ENCODE assay signal across 18 cellular contexts in the genomic region with DNA sequence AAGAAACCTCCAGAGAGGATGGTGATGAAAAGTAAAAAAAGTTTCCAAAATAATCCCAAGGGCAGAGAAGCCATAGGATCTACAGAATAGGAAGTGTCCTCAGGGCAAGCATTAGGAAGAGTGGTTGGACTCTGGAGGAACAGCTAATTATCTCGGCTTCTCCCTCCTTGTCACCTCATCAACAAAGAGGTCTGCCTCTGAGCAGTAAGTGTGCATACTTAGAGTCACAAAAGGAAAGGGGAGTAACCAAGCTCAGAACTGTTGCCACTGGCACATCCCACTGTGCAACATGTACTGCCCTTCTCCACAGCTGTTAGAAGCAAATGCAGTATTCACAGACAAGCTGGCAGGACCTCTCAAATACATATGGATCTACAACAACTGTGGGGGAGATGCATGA. TPM values are rescaled to one million over a fixed set of nuclear protein-coding genes. Genes with fewer than 3 reads are reported as not detected.
DNase-seq lines count a peak whose midpoint lies in the region; ATAC-seq and TF ChIP-seq lines count a peak whose summit lies in the region.
"Had no signal": no experiment of that assay in that cellular context is flagged by ENCODE, and none has a peak within 500 bp of the region (broad histone marks: within the 10 kb centered on the region; RNA-seq: fewer than 3 reads in every experiment).

No MANE protein-coding gene starts in this region.

- no peak overlapping the region for H3K4me3 ChIP-seq in CD4-positive, CD25-positive, alpha-beta regulatory T cell (ENCODE audit: low read depth, low read length)
- no peak overlapping the region for H3K4me3 ChIP-seq in esophagus squamous epithelium
- H3K4me3 ChIP-seq: BLaER1 had no signal

- DNase-seq in CD4-positive, CD25-positive, alpha-beta regulatory T cell: no peak
- peak; percentile 68 for DNase-seq in ELF-1 (ENCODE audit: low read depth, low spot score)
- DNase-seq in WTC11 (ENCODE audit: low spot score): no peak
- no peak for DNase-seq in nephron progenitor cell
- no peak for DNase-seq in esophagus squamous epithelium (lab: John Stamatoyannopoulos, UW)
- DNase-seq in DMS153 (lab: John Stamatoyannopoulos, UW): no peak
- no peak for DNase-seq in MCF 10A (ENCODE audit: unreplicated experiment)
- DNase-seq: DMS79 treated with DMSO at 0.1 percent for 48 hours, KG1, MV-4-11, NCI-H1694 treated with DMSO at 0.1 percent for 48 hours, NCI-H2227 treated with DMSO at 0.1 percent for 48 hours, NCI-H510A treated with DMSO at 0.1 percent for 48 hours, NCI-H82, OCI-M1, SHP77, SK-N-SH had no signal

- no TSS peak for BruUV-seq in MCF 10A (replicated peaks; lab: Mats Ljungman, UMichigan)

- H3K36me3 ChIP-seq in CD4-positive, CD25-positive, alpha-beta regulatory T cell (ENCODE audit: control insufficient read depth, insufficient read depth, low read length): peaks cover 59% of the 10 kb centered on the region
- H3K36me3 ChIP-seq in esophagus squamous epithelium: peaks cover 0 to 50% (median 18%) of the 10 kb centered on the region in 3 donors

- no peaks in the 10 kb centered on the region for H3K9me3 Mint-ChIP-seq in CD4-positive, CD25-positive, alpha-beta regulatory T cell
- H3K9me3 Mint-ChIP-seq in WTC11 (no peaks in the 10 kb centered on the region), nephron progenitor cell (no peaks in the 10 kb centered on the region), MCF 10A (ENCODE audit: unreplicated experiment) (no peaks in the 10 kb centered on the region)

- WGBS in esophagus squamous epithelium, 2 donors: 71 to 76% methylated on average over 1 of the region's 1 CpG

- TF ChIP-seq CTCF in WTC11 (IDR thresholded peaks at IDR 0.05) (no peak), nephron progenitor cell (IDR thresholded peaks at IDR 0.05) (no peak), esophagus squamous epithelium (IDR thresholded peaks at IDR 0.05) (no peak), MCF 10A (IDR thresholded peaks at IDR 0.05; ENCODE audit: unreplicated experiment) (no peak)

- POLR2A ChIA-PET in WTC11 (lab: Charles Lee) (no interaction called here), MCF 10A (lab: Yijun Ruan, JAX) (no interaction called here)

- no peak for ATAC-seq in CD4-positive, CD25-positive, alpha-beta regulatory T cell (ENCODE audit: low read depth in 2 of 2)
- ATAC-seq in WTC11: no peak

- CTCF ChIA-PET in WTC11 (lab: Charles Lee) (no interaction called here), MCF 10A (lab: Yijun Ruan, JAX) (interaction anchor here (0.6 to 0.7 kb wide), 2 partner anchors 13 to 101 kb away, joined by 3 read pairs; no protein-coding TSS in a partner anchor)

- H3K4me3 Mint-ChIP-seq in CD4-positive, CD25-positive, alpha-beta regulatory T cell: no peak overlapping the region
- H3K4me3 Mint-ChIP-seq in WTC11 (no peak overlapping the region), nephron progenitor cell (no peak overlapping the region), MCF 10A (ENCODE audit: unreplicated experiment) (no peak overlapping the region)

- H3K9me3 ChIP-seq in CD4-positive, CD25-positive, alpha-beta regulatory T cell (ENCODE audit: control insufficient read depth in 2 of 2, low read length in 2 of 2): no peaks in the 10 kb centered on the region
- H3K9me3 ChIP-seq in esophagus squamous epithelium: no peaks in the 10 kb centered on the region
- H3K9me3 ChIP-seq: SK-N-SH had no signal

- H3K4me1 ChIP-seq in CD4-positive, CD25-positive, alpha-beta regulatory T cell (ENCODE audit: control insufficient read depth, insufficient read depth, low read length, poor library complexity, severe bottlenecking): no peaks in the 10 kb centered on the region
- peaks cover 0 to 43% (median 0%) of the 10 kb centered on the region in 3 donors for H3K4me1 ChIP-seq in esophagus squamous epithelium

- TF ChIP-seq POLR2A in esophagus squamous epithelium (IDR thresholded peaks at IDR 0.05): no peak

- H3K27ac ChIP-seq in CD4-positive, CD25-positive, alpha-beta regulatory T cell (ENCODE audit: insufficient read depth, low read length, poor library complexity, severe bottlenecking): no peak overlapping the region
- H3K27ac ChIP-seq in esophagus squamous epithelium: no peak overlapping the region
- H3K27ac ChIP-seq: BLaER1 had no signal

- peaks cover 15 to 35% (median 27%) of the 10 kb centered on the region in 4 donors for H3K4me1 Mint-ChIP-seq in CD4-positive, CD25-positive, alpha-beta regulatory T cell
- H3K4me1 Mint-ChIP-seq in WTC11: peaks cover 31% of the 10 kb centered on the region
- H3K4me1 Mint-ChIP-seq in nephron progenitor cell: peaks cover 4% of the 10 kb centered on the region
- H3K4me1 Mint-ChIP-seq in MCF 10A (ENCODE audit: insufficient read depth, unreplicated experiment): peaks cover 13% of the 10 kb centered on the region

- peak overlapping the region in 2 of 3 donors; percentile 42 to 56 for H3K27ac Mint-ChIP-seq in CD4-positive, CD25-positive, alpha-beta regulatory T cell
- H3K27ac Mint-ChIP-seq in WTC11 (peak overlapping the region; percentile 68; the same call in 1 of the 2 replicates), nephron progenitor cell (peak overlapping the region; percentile 37), MCF 10A (ENCODE audit: low read depth, unreplicated experiment) (no peak overlapping the region)

- no peaks in the 10 kb centered on the region for H3K27me3 Mint-ChIP-seq in CD4-positive, CD25-positive, alpha-beta regulatory T cell
- H3K27me3 Mint-ChIP-seq in WTC11 (ENCODE audit: low read depth) (no peaks in the 10 kb centered on the region), nephron progenitor cell (ENCODE audit: low read depth, poor library complexity) (no peaks in the 10 kb centered on the region), MCF 10A (ENCODE audit: insufficient read depth, unreplicated experiment) (no peaks in the 10 kb centered on the region)

- H3K27me3 ChIP-seq in CD4-positive, CD25-positive, alpha-beta regulatory T cell (ENCODE audit: control insufficient read depth, insufficient read depth, low read length): no peaks in the 10 kb centered on the region
- no peaks in the 10 kb centered on the region for H3K27me3 ChIP-seq in esophagus squamous epithelium
- H3K27me3 ChIP-seq: BLaER1 had no signal

- H3K36me3 Mint-ChIP-seq in CD4-positive, CD25-positive, alpha-beta regulatory T cell: peaks cover 51% of the 10 kb centered on the region
- peaks cover 23% of the 10 kb centered on the region for H3K36me3 Mint-ChIP-seq in WTC11
- peaks cover 49% of the 10 kb centered on the region for H3K36me3 Mint-ChIP-seq in nephron progenitor cell (ENCODE audit: low read depth)
- peaks cover 51% of the 10 kb centered on the region for H3K36me3 Mint-ChIP-seq in MCF 10A (ENCODE audit: insufficient read depth, unreplicated experiment)

- intact Hi-C loops in esophagus squamous epithelium (cut with DNase I) (no loop called here), MCF 10A (cut with micrococcal nuclease) (no loop called here)

TF ChIP-seq in WTC11, 78 proteins besides CTCF, POLR2A, EP300 and RAD21:
- TF ChIP-seq TCF7 (CRISPR knock-in tag; IDR thresholded peaks at IDR 0.05; ENCODE audit: low read depth): no peak
- TF ChIP-seq GTF2I (CRISPR knock-in tag; conservative IDR thresholded peaks at IDR 0.05): no peak
- TF ChIP-seq, protein P1, sequence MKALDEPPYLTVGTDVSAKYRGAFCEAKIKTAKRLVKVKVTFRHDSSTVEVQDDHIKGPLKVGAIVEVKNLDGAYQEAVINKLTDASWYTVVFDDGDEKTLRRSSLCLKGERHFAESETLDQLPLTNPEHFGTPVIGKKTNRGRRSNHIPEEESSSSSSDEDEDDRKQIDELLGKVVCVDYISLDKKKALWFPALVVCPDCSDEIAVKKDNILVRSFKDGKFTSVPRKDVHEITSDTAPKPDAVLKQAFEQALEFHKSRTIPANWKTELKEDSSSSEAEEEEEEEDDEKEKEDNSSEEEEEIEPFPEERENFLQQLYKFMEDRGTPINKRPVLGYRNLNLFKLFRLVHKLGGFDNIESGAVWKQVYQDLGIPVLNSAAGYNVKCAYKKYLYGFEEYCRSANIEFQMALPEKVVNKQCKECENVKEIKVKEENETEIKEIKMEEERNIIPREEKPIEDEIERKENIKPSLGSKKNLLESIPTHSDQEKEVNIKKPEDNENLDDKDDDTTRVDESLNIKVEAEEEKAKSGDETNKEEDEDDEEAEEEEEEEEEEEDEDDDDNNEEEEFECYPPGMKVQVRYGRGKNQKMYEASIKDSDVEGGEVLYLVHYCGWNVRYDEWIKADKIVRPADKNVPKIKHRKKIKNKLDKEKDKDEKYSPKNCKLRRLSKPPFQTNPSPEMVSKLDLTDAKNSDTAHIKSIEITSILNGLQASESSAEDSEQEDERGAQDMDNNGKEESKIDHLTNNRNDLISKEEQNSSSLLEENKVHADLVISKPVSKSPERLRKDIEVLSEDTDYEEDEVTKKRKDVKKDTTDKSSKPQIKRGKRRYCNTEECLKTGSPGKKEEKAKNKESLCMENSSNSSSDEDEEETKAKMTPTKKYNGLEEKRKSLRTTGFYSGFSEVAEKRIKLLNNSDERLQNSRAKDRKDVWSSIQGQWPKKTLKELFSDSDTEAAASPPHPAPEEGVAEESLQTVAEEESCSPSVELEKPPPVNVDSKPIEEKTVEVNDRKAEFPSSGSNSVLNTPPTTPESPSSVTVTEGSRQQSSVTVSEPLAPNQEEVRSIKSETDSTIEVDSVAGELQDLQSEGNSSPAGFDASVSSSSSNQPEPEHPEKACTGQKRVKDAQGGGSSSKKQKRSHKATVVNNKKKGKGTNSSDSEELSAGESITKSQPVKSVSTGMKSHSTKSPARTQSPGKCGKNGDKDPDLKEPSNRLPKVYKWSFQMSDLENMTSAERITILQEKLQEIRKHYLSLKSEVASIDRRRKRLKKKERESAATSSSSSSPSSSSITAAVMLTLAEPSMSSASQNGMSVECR (CRISPR knock-in tag; IDR thresholded peaks at IDR 0.05; ENCODE audit: borderline replicate concordance): no peak
- TF ChIP-seq ZNF121 (CRISPR knock-in tag; IDR thresholded peaks at IDR 0.05): no peak

RNA-seq across cellular contexts. Expression of gene NGLY1, which starts 31.6 kb away (rescaled TPM):
- 71.7 TPM for total RNA-seq in CD4-positive, CD25-positive, alpha-beta regulatory T cell
- polyA plus RNA-seq in CD4-positive, CD25-positive, alpha-beta regulatory T cell: 10 to 100 TPM; 36.8 to 45.0 (median 41.5) TPM
- 20.6 to 25.2 TPM (median 24.3 TPM) in 3 replicates for total RNA-seq in WTC11 (2021)
- 10 to 100 TPM; 21.3 to 33.8 (median 30.1) TPM for total RNA-seq in esophagus squamous epithelium
- total RNA-seq in MCF 10A (2022): 36.6 and 45.4 TPM in 2 replicates

RNA-seq across cellular contexts. Expression of gene OXSM, which starts 38.2 kb away (rescaled TPM):
- total RNA-seq in CD4-positive, CD25-positive, alpha-beta regulatory T cell: 6.6 TPM
- 10 to 100 TPM in 3 of 4 donors, 1 to 10 TPM in 1; 9.0 to 17.4 (median 15.5) TPM for polyA plus RNA-seq in CD4-positive, CD25-positive, alpha-beta regulatory T cell
- total RNA-seq in WTC11 (2021) (2.7 to 3.3 TPM (median 2.9 TPM) in 3 replicates), esophagus squamous epithelium (10 to 100 TPM in 1 of 4 donors, 1 to 10 TPM in 3; 7.7 to 17.0 (median 8.9) TPM), MCF 10A (2022) (21.7 and 22.4 TPM in 2 replicates)
